Comparison of ENCODE assay signal across 1 cellular context in the genomic region with DNA sequence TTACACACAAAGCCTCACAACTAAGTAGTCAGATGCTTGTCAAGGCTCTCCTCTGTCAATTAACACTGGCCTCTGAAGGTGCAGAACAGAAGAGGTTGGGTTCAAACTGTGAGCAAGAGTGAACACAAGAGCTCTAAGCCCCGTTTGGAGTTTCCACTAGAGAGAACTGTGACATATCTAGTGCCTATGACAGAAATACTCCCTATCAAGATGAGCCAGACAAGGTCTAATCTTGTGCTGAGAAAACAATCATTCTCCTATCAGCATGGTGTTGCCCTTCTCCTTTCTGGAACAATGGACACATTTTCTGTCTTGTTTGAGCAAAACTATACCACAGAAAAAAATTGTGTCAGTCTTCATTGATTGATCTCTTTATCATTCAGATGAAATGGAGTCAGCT.
TF ChIP-seq lines count a peak whose summit lies in the region.

No MANE protein-coding gene starts in this region.

TF ChIP-seq in K562, 482 proteins besides CTCF, POLR2A, EP300 and RAD21:
- TF ChIP-seq TAL1 (IDR thresholded peaks at IDR 0.05) (peak; percentile 34), CTBP1 (IDR thresholded peaks at IDR 0.05; ENCODE audit: borderline replicate concordance) (peak; percentile 26; the same call in 1 of the 2 replicates), CBX2 (IDR thresholded peaks at IDR 0.05; ENCODE audit: insufficient read depth, low read length, poor library complexity, severe bottlenecking) (no peak), SMARCE1 (IDR thresholded peaks at IDR 0.05) (peak; percentile 48; the same call in 1 of the 2 replicates), XRCC5 (IDR thresholded peaks at IDR 0.05; ENCODE audit: low read depth, low read length) (no peak), CHD4 (IDR thresholded peaks at IDR 0.05; ENCODE audit: insufficient read depth, insufficient replicate concordance, low read depth, low read length, poor library complexity, severe bottlenecking) (no peak), NFRKB (IDR thresholded peaks at IDR 0.05; ENCODE audit: low read depth) (no peak), MEIS2 (IDR thresholded peaks at IDR 0.05; ENCODE audit: partially characterized antibody) (peak; percentile 75), BCOR (IDR thresholded peaks at IDR 0.05) (no peak), NR2C2 (CRISPR knock-in tag; IDR thresholded peaks at IDR 0.05) (no peak), NR2C2 (tag; IDR thresholded peaks at IDR 0.05) (no peak), PBX2 (CRISPR knock-in tag; IDR thresholded peaks at IDR 0.05; ENCODE audit: low read depth) (no peak), PBX2 (tag; conservative IDR thresholded peaks at IDR 0.05; ENCODE audit: low read depth) (0 out of 2 replicates have a peak, but pooled peaks have one; percentile 29), U2AF2 (optimal IDR thresholded peaks at IDR 0.05; ENCODE audit: low read depth, low read length) (no peak), PRMT5 (CRISPR knock-in tag; IDR thresholded peaks at IDR 0.05) (no peak), LEF1 (IDR thresholded peaks at IDR 0.05) (no peak; the same call in 1 of the 2 replicates), RCOR1 (IDR thresholded peaks at IDR 0.05; ENCODE audit: borderline replicate concordance in 1 of 2, low read depth in 2 of 2, low read length in 2 of 2) (0 out of 4 replicates have a peak, but pooled peaks of 1 of the 2 experiments have one; percentile 19), CBFA2T2 (conservative IDR thresholded peaks at IDR 0.05) (peak; percentile 14; the same call in 1 of the 2 replicates), SOX6 (IDR thresholded peaks at IDR 0.05) (peak; percentile 97), FOXM1 (IDR thresholded peaks at IDR 0.05; ENCODE audit: low read depth) (peak; percentile 12; the same call in 1 of the 2 replicates), FOXM1 (CRISPR knock-in tag; IDR thresholded peaks at IDR 0.05; ENCODE audit: low read depth) (no peak), ARID1B (IDR thresholded peaks at IDR 0.05) (peak; percentile 56), CREM (IDR thresholded peaks at IDR 0.05; ENCODE audit: low read depth) (peak; percentile 28; the same call in 1 of the 2 replicates), ATF1 (CRISPR knock-in tag; IDR thresholded peaks at IDR 0.05) (no peak), ATF1 (tag; IDR thresholded peaks at IDR 0.05) (peak; percentile 27; the same call in 1 of the 2 replicates), JUND (IDR thresholded peaks at IDR 0.05; ENCODE audit: borderline replicate concordance, low read depth, low read length) (peak; percentile 4; the same call in 1 of the 2 replicates), JUND (tag; IDR thresholded peaks at IDR 0.05; ENCODE audit: borderline replicate concordance, low read depth, low read length) (no peak; the same call in 2 of the 3 replicates), U2AF1 (optimal IDR thresholded peaks at IDR 0.05; ENCODE audit: low read depth, low read length) (no peak), FOXK2 (conservative IDR thresholded peaks at IDR 0.05 in 1 of 2, IDR thresholded peaks at IDR 0.05 in 1 of 2; ENCODE audit: low read depth in 2 of 2) (0 out of 4 replicates have a peak, but pooled peaks of 1 of the 2 experiments have one; percentile 19), FOSL1 (tag; conservative IDR thresholded peaks at IDR 0.05) (peak; percentile 38), CBFA2T3 (IDR thresholded peaks at IDR 0.05) (peak; percentile 46; the same call in 1 of the 2 replicates), NELFE (IDR thresholded peaks at IDR 0.05; ENCODE audit: insufficient read depth, insufficient read length) (no peak)
- TF ChIP-seq, protein P1, sequence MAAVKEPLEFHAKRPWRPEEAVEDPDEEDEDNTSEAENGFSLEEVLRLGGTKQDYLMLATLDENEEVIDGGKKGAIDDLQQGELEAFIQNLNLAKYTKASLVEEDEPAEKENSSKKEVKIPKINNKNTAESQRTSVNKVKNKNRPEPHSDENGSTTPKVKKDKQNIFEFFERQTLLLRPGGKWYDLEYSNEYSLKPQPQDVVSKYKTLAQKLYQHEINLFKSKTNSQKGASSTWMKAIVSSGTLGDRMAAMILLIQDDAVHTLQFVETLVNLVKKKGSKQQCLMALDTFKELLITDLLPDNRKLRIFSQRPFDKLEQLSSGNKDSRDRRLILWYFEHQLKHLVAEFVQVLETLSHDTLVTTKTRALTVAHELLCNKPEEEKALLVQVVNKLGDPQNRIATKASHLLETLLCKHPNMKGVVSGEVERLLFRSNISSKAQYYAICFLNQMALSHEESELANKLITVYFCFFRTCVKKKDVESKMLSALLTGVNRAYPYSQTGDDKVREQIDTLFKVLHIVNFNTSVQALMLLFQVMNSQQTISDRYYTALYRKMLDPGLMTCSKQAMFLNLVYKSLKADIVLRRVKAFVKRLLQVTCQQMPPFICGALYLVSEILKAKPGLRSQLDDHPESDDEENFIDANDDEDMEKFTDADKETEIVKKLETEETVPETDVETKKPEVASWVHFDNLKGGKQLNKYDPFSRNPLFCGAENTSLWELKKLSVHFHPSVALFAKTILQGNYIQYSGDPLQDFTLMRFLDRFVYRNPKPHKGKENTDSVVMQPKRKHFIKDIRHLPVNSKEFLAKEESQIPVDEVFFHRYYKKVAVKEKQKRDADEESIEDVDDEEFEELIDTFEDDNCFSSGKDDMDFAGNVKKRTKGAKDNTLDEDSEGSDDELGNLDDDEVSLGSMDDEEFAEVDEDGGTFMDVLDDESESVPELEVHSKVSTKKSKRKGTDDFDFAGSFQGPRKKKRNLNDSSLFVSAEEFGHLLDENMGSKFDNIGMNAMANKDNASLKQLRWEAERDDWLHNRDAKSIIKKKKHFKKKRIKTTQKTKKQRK (IDR thresholded peaks at IDR 0.05; ENCODE audit: borderline replicate concordance, low read depth, low read length) = no peak
- TF ChIP-seq, protein P2, sequence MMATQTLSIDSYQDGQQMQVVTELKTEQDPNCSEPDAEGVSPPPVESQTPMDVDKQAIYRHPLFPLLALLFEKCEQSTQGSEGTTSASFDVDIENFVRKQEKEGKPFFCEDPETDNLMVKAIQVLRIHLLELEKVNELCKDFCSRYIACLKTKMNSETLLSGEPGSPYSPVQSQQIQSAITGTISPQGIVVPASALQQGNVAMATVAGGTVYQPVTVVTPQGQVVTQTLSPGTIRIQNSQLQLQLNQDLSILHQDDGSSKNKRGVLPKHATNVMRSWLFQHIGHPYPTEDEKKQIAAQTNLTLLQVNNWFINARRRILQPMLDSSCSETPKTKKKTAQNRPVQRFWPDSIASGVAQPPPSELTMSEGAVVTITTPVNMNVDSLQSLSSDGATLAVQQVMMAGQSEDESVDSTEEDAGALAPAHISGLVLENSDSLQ (IDR thresholded peaks at IDR 0.05) = peak; percentile 46
